Comparison of ENCODE assay signal across 1 cellular context in genomic region chr1:211920141-211920572, GRCh38.
A peak's percentile ranks its signal among the peaks of the same experiment; 100 is the strongest.
TF ChIP-seq lines count a peak whose summit lies in the region.

No MANE protein-coding gene starts in this region.

TF ChIP-seq in HepG2, 621 proteins besides CTCF, POLR2A, EP300 and RAD21:
- TF ChIP-seq, protein P1, sequence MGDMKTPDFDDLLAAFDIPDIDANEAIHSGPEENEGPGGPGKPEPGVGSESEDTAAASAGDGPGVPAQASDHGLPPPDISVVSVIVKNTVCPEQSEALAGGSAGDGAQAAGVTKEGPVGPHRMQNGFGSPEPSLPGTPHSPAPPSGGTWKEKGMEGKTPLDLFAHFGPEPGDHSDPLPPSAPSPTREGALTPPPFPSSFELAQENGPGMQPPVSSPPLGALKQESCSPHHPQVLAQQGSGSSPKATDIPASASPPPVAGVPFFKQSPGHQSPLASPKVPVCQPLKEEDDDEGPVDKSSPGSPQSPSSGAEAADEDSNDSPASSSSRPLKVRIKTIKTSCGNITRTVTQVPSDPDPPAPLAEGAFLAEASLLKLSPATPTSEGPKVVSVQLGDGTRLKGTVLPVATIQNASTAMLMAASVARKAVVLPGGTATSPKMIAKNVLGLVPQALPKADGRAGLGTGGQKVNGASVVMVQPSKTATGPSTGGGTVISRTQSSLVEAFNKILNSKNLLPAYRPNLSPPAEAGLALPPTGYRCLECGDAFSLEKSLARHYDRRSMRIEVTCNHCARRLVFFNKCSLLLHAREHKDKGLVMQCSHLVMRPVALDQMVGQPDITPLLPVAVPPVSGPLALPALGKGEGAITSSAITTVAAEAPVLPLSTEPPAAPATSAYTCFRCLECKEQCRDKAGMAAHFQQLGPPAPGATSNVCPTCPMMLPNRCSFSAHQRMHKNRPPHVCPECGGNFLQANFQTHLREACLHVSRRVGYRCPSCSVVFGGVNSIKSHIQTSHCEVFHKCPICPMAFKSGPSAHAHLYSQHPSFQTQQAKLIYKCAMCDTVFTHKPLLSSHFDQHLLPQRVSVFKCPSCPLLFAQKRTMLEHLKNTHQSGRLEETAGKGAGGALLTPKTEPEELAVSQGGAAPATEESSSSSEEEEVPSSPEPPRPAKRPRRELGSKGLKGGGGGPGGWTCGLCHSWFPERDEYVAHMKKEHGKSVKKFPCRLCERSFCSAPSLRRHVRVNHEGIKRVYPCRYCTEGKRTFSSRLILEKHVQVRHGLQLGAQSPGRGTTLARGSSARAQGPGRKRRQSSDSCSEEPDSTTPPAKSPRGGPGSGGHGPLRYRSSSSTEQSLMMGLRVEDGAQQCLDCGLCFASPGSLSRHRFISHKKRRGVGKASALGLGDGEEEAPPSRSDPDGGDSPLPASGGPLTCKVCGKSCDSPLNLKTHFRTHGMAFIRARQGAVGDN (CRISPR knock-in tag; IDR thresholded peaks at IDR 0.05), result 0 out of 2 replicates have a peak, but pooled peaks have one; percentile 4
- TF ChIP-seq ZNF276 (CRISPR knock-in tag; IDR thresholded peaks at IDR 0.05; ENCODE audit: low read depth) (no peak), FOXO1 (CRISPR knock-in tag; IDR thresholded peaks at IDR 0.05) (0 out of 2 replicates have a peak, but pooled peaks have one; percentile 17), GATAD1 (CRISPR knock-in tag; IDR thresholded peaks at IDR 0.05) (no peak), ZMYM4 (CRISPR knock-in tag; IDR thresholded peaks at IDR 0.05) (0 out of 2 replicates have a peak, but pooled peaks have one; percentile 20), PAX8 (CRISPR knock-in tag; IDR thresholded peaks at IDR 0.05; ENCODE audit: borderline replicate concordance) (no peak), SALL1 (CRISPR knock-in tag; IDR thresholded peaks at IDR 0.05) (peak; percentile 49; the same call in 1 of the 2 replicates), HOXA3 (CRISPR knock-in tag; IDR thresholded peaks at IDR 0.05) (peak; percentile 6; the same call in 1 of the 2 replicates), ZNF430 (CRISPR knock-in tag; IDR thresholded peaks at IDR 0.05) (no peak), ZMAT5 (CRISPR knock-in tag; IDR thresholded peaks at IDR 0.05; ENCODE audit: borderline replicate concordance, low read depth) (no peak), ZNF772 (CRISPR knock-in tag; IDR thresholded peaks at IDR 0.05) (no peak), NFIB (CRISPR knock-in tag; IDR thresholded peaks at IDR 0.05; ENCODE audit: borderline replicate concordance) (no peak), ZSCAN20 (CRISPR knock-in tag; IDR thresholded peaks at IDR 0.05; ENCODE audit: borderline replicate concordance) (no peak), ZNF652 (CRISPR knock-in tag; IDR thresholded peaks at IDR 0.05; ENCODE audit: borderline replicate concordance, low read depth) (0 out of 2 replicates have a peak, but pooled peaks have one; percentile 6), ZNF564 (CRISPR knock-in tag; IDR thresholded peaks at IDR 0.05) (no peak), MED1 (CRISPR knock-in tag; IDR thresholded peaks at IDR 0.05) (0 out of 2 replicates have a peak, but pooled peaks have one; percentile 10), KDM5A (IDR thresholded peaks at IDR 0.05; ENCODE audit: borderline replicate concordance, low read length) (no peak), ZBTB38 (CRISPR knock-in tag; IDR thresholded peaks at IDR 0.05) (0 out of 2 replicates have a peak, but pooled peaks have one; percentile 33)
- TF ChIP-seq, protein P2, sequence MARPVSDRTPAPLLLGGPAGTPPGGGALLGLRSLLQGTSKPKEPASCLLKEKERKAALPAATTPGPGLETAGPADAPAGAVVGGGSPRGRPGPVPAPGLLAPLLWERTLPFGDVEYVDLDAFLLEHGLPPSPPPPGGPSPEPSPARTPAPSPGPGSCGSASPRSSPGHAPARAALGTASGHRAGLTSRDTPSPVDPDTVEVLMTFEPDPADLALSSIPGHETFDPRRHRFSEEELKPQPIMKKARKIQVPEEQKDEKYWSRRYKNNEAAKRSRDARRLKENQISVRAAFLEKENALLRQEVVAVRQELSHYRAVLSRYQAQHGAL (CRISPR knock-in tag; IDR thresholded peaks at IDR 0.05; ENCODE audit: not compliant biosample characterization), result no peak
- TF ChIP-seq, protein P3, sequence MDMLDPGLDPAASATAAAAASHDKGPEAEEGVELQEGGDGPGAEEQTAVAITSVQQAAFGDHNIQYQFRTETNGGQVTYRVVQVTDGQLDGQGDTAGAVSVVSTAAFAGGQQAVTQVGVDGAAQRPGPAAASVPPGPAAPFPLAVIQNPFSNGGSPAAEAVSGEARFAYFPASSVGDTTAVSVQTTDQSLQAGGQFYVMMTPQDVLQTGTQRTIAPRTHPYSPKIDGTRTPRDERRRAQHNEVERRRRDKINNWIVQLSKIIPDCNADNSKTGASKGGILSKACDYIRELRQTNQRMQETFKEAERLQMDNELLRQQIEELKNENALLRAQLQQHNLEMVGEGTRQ (IDR thresholded peaks at IDR 0.05; ENCODE audit: low read depth, low read length), result no peak
- TF ChIP-seq, protein P3 (CRISPR knock-in tag; IDR thresholded peaks at IDR 0.05; ENCODE audit: borderline replicate concordance), result no peak
- TF ChIP-seq, protein P4, sequence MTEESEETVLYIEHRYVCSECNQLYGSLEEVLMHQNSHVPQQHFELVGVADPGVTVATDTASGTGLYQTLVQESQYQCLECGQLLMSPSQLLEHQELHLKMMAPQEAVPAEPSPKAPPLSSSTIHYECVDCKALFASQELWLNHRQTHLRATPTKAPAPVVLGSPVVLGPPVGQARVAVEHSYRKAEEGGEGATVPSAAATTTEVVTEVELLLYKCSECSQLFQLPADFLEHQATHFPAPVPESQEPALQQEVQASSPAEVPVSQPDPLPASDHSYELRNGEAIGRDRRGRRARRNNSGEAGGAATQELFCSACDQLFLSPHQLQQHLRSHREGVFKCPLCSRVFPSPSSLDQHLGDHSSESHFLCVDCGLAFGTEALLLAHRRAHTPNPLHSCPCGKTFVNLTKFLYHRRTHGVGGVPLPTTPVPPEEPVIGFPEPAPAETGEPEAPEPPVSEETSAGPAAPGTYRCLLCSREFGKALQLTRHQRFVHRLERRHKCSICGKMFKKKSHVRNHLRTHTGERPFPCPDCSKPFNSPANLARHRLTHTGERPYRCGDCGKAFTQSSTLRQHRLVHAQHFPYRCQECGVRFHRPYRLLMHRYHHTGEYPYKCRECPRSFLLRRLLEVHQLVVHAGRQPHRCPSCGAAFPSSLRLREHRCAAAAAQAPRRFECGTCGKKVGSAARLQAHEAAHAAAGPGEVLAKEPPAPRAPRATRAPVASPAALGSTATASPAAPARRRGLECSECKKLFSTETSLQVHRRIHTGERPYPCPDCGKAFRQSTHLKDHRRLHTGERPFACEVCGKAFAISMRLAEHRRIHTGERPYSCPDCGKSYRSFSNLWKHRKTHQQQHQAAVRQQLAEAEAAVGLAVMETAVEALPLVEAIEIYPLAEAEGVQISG (CRISPR knock-in tag; IDR thresholded peaks at IDR 0.05), result no peak
- TF ChIP-seq, protein P5, sequence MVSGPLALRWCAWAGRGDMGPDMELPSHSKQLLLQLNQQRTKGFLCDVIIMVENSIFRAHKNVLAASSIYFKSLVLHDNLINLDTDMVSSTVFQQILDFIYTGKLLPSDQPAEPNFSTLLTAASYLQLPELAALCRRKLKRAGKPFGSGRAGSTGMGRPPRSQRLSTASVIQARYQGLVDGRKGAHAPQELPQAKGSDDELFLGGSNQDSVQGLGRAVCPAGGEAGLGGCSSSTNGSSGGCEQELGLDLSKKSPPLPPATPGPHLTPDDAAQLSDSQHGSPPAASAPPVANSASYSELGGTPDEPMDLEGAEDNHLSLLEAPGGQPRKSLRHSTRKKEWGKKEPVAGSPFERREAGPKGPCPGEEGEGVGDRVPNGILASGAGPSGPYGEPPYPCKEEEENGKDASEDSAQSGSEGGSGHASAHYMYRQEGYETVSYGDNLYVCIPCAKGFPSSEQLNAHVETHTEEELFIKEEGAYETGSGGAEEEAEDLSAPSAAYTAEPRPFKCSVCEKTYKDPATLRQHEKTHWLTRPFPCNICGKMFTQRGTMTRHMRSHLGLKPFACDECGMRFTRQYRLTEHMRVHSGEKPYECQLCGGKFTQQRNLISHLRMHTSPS (CRISPR knock-in tag; IDR thresholded peaks at IDR 0.05; ENCODE audit: low read depth), result no peak
